Comparison of ENCODE assay signal across 11 cellular contexts in the genomic region with DNA sequence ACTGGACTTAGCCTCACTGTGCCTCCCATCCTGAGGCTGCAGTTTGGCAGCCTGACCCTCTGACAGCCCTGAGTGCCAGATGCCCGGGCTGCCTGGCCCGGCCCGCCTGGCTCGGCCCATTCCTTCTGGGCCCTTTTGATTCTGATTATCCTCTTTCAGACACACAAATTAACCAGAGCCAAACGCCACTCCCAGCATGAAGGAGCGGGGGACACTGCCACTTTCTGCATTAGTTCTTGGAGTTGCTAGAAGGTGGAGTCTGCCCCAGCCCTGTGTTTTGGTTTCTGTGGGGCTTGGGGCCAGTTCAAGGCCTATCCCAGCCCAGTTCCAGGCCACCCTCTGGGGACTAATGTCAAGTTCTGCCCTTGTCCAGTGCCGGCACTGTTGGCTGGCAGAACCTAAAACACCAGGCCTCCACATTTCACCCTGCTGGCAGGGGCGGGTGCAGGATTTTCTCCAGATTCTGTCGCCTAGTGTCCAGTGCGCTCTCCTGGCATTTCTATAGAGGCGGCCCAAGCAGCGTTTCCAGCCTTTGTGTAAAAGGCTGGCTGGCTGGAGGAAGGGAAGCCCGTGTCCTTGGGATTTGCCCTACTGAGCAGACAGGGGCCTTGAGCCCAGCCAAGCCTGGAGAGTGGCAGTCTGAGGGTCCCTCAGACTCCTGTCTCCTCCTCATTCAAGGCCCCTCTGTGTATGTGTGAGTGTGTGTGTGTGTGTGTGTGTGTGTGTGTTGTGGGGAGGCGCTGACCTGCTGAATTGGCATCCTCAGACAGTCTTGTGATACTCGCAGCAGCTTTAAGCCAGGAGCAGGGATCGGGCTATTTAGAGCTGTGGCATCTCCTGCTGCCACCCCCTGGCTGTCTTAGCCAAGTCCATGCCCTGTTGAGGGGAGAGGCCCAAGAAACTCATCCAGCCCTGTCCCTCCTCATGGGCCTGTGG. TPM values are rescaled to one million over a fixed set of nuclear protein-coding genes. Genes with fewer than 3 reads are reported as not detected.
A peak's percentile ranks its signal among the peaks of the same experiment; 100 is the strongest.
DNase-seq lines count a peak whose midpoint lies in the region; ATAC-seq and TF ChIP-seq lines count a peak whose summit lies in the region.
"Had no signal": no experiment of that assay in that cellular context is flagged by ENCODE, and none has a peak within 500 bp of the region (broad histone marks: within the 10 kb centered on the region; RNA-seq: fewer than 3 reads in every experiment).

No MANE protein-coding gene starts in this region.

- no peak overlapping the region for H3K9ac ChIP-seq in neural progenitor cell

- no peak for ATAC-seq in HG02885 (IDR thresholded peaks at IDR 0.05; ENCODE audit: poor library complexity, unreplicated experiment)
- ATAC-seq in GM21447 (IDR thresholded peaks at IDR 0.05; ENCODE audit: unreplicated experiment), result no peak

- peaks cover 27% of the 10 kb centered on the region for H3K4me1 Mint-ChIP-seq in neural progenitor cell

- H3K4me3 ChIP-seq in esophagus squamous epithelium (no peak overlapping the region), neural progenitor cell (no peak overlapping the region), uterus (no peak overlapping the region)

- peaks cover 7% of the 10 kb centered on the region for H3K36me3 Mint-ChIP-seq in neural progenitor cell

- no peak overlapping the region for H3K4me2 ChIP-seq in neural progenitor cell

- no peaks in the 10 kb centered on the region for H3K9me3 ChIP-seq in esophagus squamous epithelium
- H3K9me3 ChIP-seq in neural progenitor cell (ENCODE audit: low read depth), result no peaks in the 10 kb centered on the region
- no peaks in the 10 kb centered on the region for H3K9me3 ChIP-seq in uterus

- H2AFZ ChIP-seq in neural progenitor cell (replicated peaks), result no peak overlapping the region

- H3F3A ChIP-seq in neural progenitor cell (ENCODE audit: low read depth), result peaks cover 8% of the 10 kb centered on the region

- peaks cover 2% of the 10 kb centered on the region for H3K27me3 Mint-ChIP-seq in neural progenitor cell (ENCODE audit: insufficient read depth, low read depth)

- H3K4me1 ChIP-seq in esophagus squamous epithelium (peaks cover 0 to 64% (median 8%) of the 10 kb centered on the region in 3 donors), neural progenitor cell (no peaks in the 10 kb centered on the region), uterus (peaks cover 0 to 3% of the 10 kb centered on the region in 2 donors)

- no peak for TF ChIP-seq POLR2A in esophagus squamous epithelium (IDR thresholded peaks at IDR 0.05)
- TF ChIP-seq POLR2A in uterus (IDR thresholded peaks at IDR 0.05), result no peak

- intact Hi-C loops in esophagus squamous epithelium (cut with DNase I), result no loop called here
- intact Hi-C loops in uterus (cut with DNase I; ENCODE audit: low total_unique reads), result no loop called here

- H3K27ac ChIP-seq in esophagus squamous epithelium (peak overlapping the region; percentile 34 to 80 (median 62)), neural progenitor cell (no peak overlapping the region), uterus (peak overlapping the region; percentile 2 to 9)
- H3K27ac ChIP-seq: 22Rv1 had no signal

- H3K4me3 Mint-ChIP-seq in neural progenitor cell, result no peak overlapping the region
- H3K4me3 Mint-ChIP-seq: T-helper 2 cell treated with Interferon-gamma antibody and Interleukin-4, amounts not matched to agents 5 μg/mL and 100 μg/mL, for 36 hours had no signal

- H3K27me3 ChIP-seq in esophagus squamous epithelium (no peaks in the 10 kb centered on the region), neural progenitor cell (no peaks in the 10 kb centered on the region), uterus (no peaks in the 10 kb centered on the region)

- no peaks in the 10 kb centered on the region for H3K79me2 ChIP-seq in neural progenitor cell (ENCODE audit: low read depth)

- H3K36me3 ChIP-seq in esophagus squamous epithelium (peaks cover 11 to 70% (median 28%) of the 10 kb centered on the region in 3 donors), neural progenitor cell (no peaks in the 10 kb centered on the region), uterus (no peaks in the 10 kb centered on the region)

- peaks cover 6% of the 10 kb centered on the region for H4K20me1 ChIP-seq in neural progenitor cell (ENCODE audit: low read depth)

- TF ChIP-seq CTCF in esophagus squamous epithelium (IDR thresholded peaks at IDR 0.05) (no peak), neural progenitor cell (IDR thresholded peaks at IDR 0.05) (no peak), uterus (IDR thresholded peaks at IDR 0.05) (no peak)

- no peaks in the 10 kb centered on the region for H3K9me3 Mint-ChIP-seq in neural progenitor cell
- H3K9me3 Mint-ChIP-seq: T-helper 2 cell treated with Interferon-gamma antibody and Interleukin-4, amounts not matched to agents 5 μg/mL and 100 μg/mL, for 36 hours had no signal

- peak overlapping the region; percentile 88 for H3K27ac Mint-ChIP-seq in neural progenitor cell
- H3K27ac Mint-ChIP-seq: T-helper 2 cell treated with Interferon-gamma antibody and Interleukin-4, amounts not matched to agents 5 μg/mL and 100 μg/mL, for 36 hours had no signal

- 48 to 70% methylated on average over 2 to 4 of the region's 16 CpGs for WGBS in esophagus squamous epithelium, 2 donors

- DNase-seq in NCI-H2227 (lab: John Stamatoyannopoulos, UW; ENCODE audit: unreplicated experiment), result peak; percentile 32
- no peak for DNase-seq in NCI-H2227 treated with DMSO at 0.1 percent for 48 hours (lab: John Stamatoyannopoulos, UW)
- DNase-seq in esophagus squamous epithelium (lab: John Stamatoyannopoulos, UW), result no peak
- no peak for DNase-seq in neural progenitor cell (ENCODE audit: low spot score)
- DNase-seq in uterus, result no peak
- no peak for DNase-seq in MV-4-11 (lab: John Stamatoyannopoulos, UW)
- DNase-seq: NCI-H510A treated with DMSO at 0.1 percent for 48 hours had no signal

RNA-seq across cellular contexts. Expression of gene PLCD3, which starts 21.4 kb away (rescaled TPM):
- 100 to 1,000 TPM in 1 of 4 donors, 10 to 100 TPM in 3; 16.3 to 105 (median 20.5) TPM for total RNA-seq in esophagus squamous epithelium
- 16.0 and 31.4 TPM in 2 replicates for total RNA-seq in neural progenitor cell (ENCODE audit: low replicate concordance)
- total RNA-seq in uterus, result 10 to 100 TPM in 2 of 4 donors, 1 to 10 TPM in 2; 1.5 to 90.8 (median 8.9) TPM

RNA-seq across cellular contexts. Expression of gene ACBD4, which starts 24.5 kb away (rescaled TPM):
- 1 to 10 TPM; 1.7 to 6.9 (median 4.5) TPM for total RNA-seq in esophagus squamous epithelium
- total RNA-seq in neural progenitor cell (ENCODE audit: low replicate concordance), result 6.8 and 17.3 TPM in 2 replicates
- 10 to 100 TPM in 3 of 4 donors, 1 to 10 TPM in 1; 7.8 to 37.7 (median 26.1) TPM for total RNA-seq in uterus

RNA-seq across cellular contexts. Expression of gene HEXIM1, which starts 37.3 kb away (rescaled TPM):
- total RNA-seq in esophagus squamous epithelium (10 to 100 TPM; 19.8 to 28.4 (median 25.3) TPM), neural progenitor cell (ENCODE audit: low replicate concordance) (10.2 and 14.3 TPM in 2 replicates), uterus (10 to 100 TPM; 23.8 to 60.6 (median 26.7) TPM)

RNA-seq across cellular contexts. Expression of gene NMT1, which starts 49.8 kb away (rescaled TPM):
- total RNA-seq in esophagus squamous epithelium, result 10 to 100 TPM; 54.6 to 66.2 (median 57.8) TPM
- total RNA-seq in neural progenitor cell (ENCODE audit: low replicate concordance), result 95.0 and 101 TPM in 2 replicates
- total RNA-seq in uterus, result 100 to 1,000 TPM in 1 of 4 donors, 10 to 100 TPM in 3; 25.6 to 115 (median 72.3) TPM

RNA-seq across cellular contexts. Expression of gene HEXIM2, which starts 50.7 kb away (rescaled TPM):
- total RNA-seq in esophagus squamous epithelium (1 to 10 TPM; 1.7 to 9.0 (median 4.9) TPM), neural progenitor cell (ENCODE audit: low replicate concordance) (4.6 and 9.1 TPM in 2 replicates), uterus (10 to 100 TPM in 1 of 4 donors, 1 to 10 TPM in 2, not detected in 1; 3.0 to 11.6 (median 7.6) TPM)
